9 cellular contexts compared by ENCODE assay signal in the genomic region with DNA sequence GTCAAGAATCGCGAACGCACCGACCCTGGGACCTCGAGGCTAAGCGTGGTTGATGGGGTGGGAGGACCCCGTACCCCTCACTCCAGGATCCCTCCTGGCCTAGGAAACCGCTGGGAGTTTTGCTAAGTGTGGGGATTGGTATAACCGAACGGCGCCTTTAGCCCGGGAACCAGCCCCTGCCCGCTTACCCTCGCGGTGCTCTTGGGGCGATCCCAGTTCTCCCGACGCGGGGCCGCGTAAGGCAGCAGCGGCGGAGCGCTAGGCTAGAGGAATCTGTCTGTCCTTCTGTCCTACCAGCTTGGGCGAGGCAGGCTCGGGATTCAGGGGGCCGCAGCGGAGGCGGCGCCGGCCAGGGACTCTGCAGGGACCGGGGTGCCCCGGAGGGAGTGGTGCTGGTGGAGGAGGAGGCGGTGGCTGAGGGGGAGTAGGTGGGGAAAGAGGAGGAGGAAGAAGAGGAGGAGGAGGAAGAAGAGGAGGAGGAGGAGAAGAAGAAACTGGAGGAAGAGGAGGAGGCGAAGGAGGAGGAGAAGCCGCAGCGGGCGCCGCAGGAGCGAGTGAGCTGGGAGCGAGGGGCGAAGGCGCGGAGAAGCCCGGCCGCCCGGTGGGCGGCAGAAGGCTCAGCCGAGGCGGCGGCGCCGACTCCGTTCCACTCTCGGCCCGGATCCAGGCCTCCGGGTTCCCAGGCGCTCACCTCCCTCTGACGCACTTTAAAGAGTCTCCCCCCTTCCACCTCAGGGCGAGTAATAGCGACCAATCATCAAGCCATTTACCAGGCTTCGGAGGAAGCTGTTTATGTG. TPM values are rescaled to one million over a fixed set of nuclear protein-coding genes. Genes with fewer than 3 reads are reported as not detected.
DNase-seq lines count a peak whose midpoint lies in the region; ATAC-seq and TF ChIP-seq lines count a peak whose summit lies in the region.
"Had no signal": no experiment of that assay in that cellular context is flagged by ENCODE, and none has a peak within 500 bp of the region (broad histone marks: within the 10 kb centered on the region; RNA-seq: fewer than 3 reads in every experiment).

No MANE protein-coding gene starts in this region.

- H3K9me3 Mint-ChIP-seq in neural crest cell = no peaks in the 10 kb centered on the region

- ATAC-seq in GM21423 (IDR thresholded peaks at IDR 0.05; ENCODE audit: unreplicated experiment) (no peak), GM21786 (IDR thresholded peaks at IDR 0.05; ENCODE audit: unreplicated experiment) (no peak)

- DNase-seq in GM03348 (ENCODE audit: low spot score) = peak; percentile 96
- DNase-seq in NCI-H446 (lab: John Stamatoyannopoulos, UW) = peak; percentile 62 to 83
- peak; percentile 8 for DNase-seq in epithelial cell of prostate (ENCODE audit: low read depth, low spot score)
- peak; percentile 61 for DNase-seq in neural crest cell (ENCODE audit: low read depth, low spot score)
- DNase-seq in NCI-H2029 treated with DMSO at 0.1 percent for 48 hours (lab: John Stamatoyannopoulos, UW) = no peak
- no peak for DNase-seq in HUDEP-2 (lab: John Stamatoyannopoulos, UW; ENCODE audit: unreplicated experiment in 76 of 76)

- peak overlapping the region; percentile 84 for H3K4me3 Mint-ChIP-seq in neural crest cell

- peaks cover 29% of the 10 kb centered on the region for H3K4me1 Mint-ChIP-seq in neural crest cell

- peaks cover 99% of the 10 kb centered on the region for H3K27me3 Mint-ChIP-seq in neural crest cell (ENCODE audit: low read depth)

- no peak for TF ChIP-seq CTCF in neural crest cell (conservative IDR thresholded peaks at IDR 0.05)

- H3K27ac Mint-ChIP-seq in neural crest cell (ENCODE audit: unreplicated experiment) = no peak overlapping the region

- no peaks in the 10 kb centered on the region for H3K36me3 Mint-ChIP-seq in neural crest cell (ENCODE audit: low read depth)

- no peak overlapping the region for H3K27ac ChIP-seq in epithelial cell of prostate
- H3K27ac ChIP-seq: pancreas had no signal

RNA-seq across cellular contexts. Expression of gene EMX2, which starts 0.4 kb away (rescaled TPM):
- 1.0 and 1.1 TPM in 2 replicates for total RNA-seq in neural crest cell

Comparison
In these comparisons a context has a peak if more than half of its experiments do, and no peak if none do; other contexts are left out.
1. DNase-seq: peak in GM03348 (single experiment), NCI-H446 (2 of 2), epithelial cell of prostate (single experiment) and neural crest cell (single experiment); none in NCI-H2029 treated with DMSO at 0.1 percent for 48 hours (single experiment) and HUDEP-2 (0 of 76).